Comparison of ENCODE assay signal across 11 cellular contexts in genomic region chr12:92029902-92030586, GRCh38.
DNase-seq lines count a peak whose midpoint lies in the region; ATAC-seq and TF ChIP-seq lines count a peak whose summit lies in the region.
"Had no signal": no experiment of that assay in that cellular context is flagged by ENCODE, and none has a peak within 500 bp of the region (broad histone marks: within the 10 kb centered on the region; RNA-seq: fewer than 3 reads in every experiment).

No MANE protein-coding gene starts in this region.

- intact Hi-C loops in mammary epithelial cell (cut with micrococcal nuclease): no loop called here
- intact Hi-C loops in A673 (cut with micrococcal nuclease; ENCODE audit: unreplicated experiment): loop anchor here (5.0 kb wide), 1 partner anchor 112 kb away; no protein-coding TSS in a partner anchor

- H4K20me1 ChIP-seq in BLaER1 (no peaks in the 10 kb centered on the region), mammary epithelial cell (ENCODE audit: insufficient read depth, low read length) (no peaks in the 10 kb centered on the region)

- H3K27me3 Mint-ChIP-seq in IgD-negative memory B cell: no peaks in the 10 kb centered on the region

- dilution Hi-C loops in mammary epithelial cell (cut with HindIII; ENCODE audit: low sequenced_read_pairs): loop anchor here (5.0 kb wide), 2 partner anchors 77 to 78 kb away; no protein-coding TSS in a partner anchor

- POLR2A ChIA-PET in A673 (lab: Charles Lee; ENCODE audit: low non-redundant PET): no interaction called here

- CTCF ChIA-PET in mammary epithelial cell (lab: Charles Lee; ENCODE audit: low non-redundant PET) (no interaction called here), A673 (lab: Charles Lee) (no interaction called here)

- in situ Hi-C loops in mammary epithelial cell (cut with MboI; ENCODE audit: low sequenced_read_pairs in 2 of 2): no loop called here

- H3K4me3 ChIP-seq in BLaER1 (no peak overlapping the region), mammary epithelial cell (replicated peaks in 1 of 3; ENCODE audit: insufficient read depth in 1 of 3, low read depth in 2 of 3, low read length in 3 of 3) (no peak overlapping the region), parathyroid adenoma (ENCODE audit: low read depth, low read length) (no peak overlapping the region), A673 (ENCODE audit: low read depth, low read length, poor library complexity, severe bottlenecking) (no peak overlapping the region)

- H2AFZ ChIP-seq in mammary epithelial cell (ENCODE audit: low read depth, low read length): peak overlapping the region; percentile 51
- peak overlapping the region; percentile 53 for H2AFZ ChIP-seq in parathyroid adenoma

- no peak for DNase-seq in mammary epithelial cell
- no peak for DNase-seq in A673 (ENCODE audit: low spot score)
- no peak for DNase-seq in NCI-H2171 treated with DMSO at 0.1 percent for 48 hours (lab: John Stamatoyannopoulos, UW)
- DNase-seq in NCI-H1105 (lab: John Stamatoyannopoulos, UW): no peak
- DNase-seq: hippocampal formation, NCI-H187 treated with DMSO at 0.1 percent for 48 hours, PC-3 had no signal

- H3K9me3 ChIP-seq in BLaER1 (no peaks in the 10 kb centered on the region), mammary epithelial cell (replicated peaks; ENCODE audit: insufficient read depth, low read length) (no peaks in the 10 kb centered on the region), parathyroid adenoma (ENCODE audit: control insufficient read depth, low read length) (no peaks in the 10 kb centered on the region), A673 (ENCODE audit: low read depth, low read length, poor library complexity, severe bottlenecking) (no peaks in the 10 kb centered on the region)

- peaks cover 2% of the 10 kb centered on the region for H3K36me3 Mint-ChIP-seq in IgD-negative memory B cell

- H3K27ac Mint-ChIP-seq in IgD-negative memory B cell: peak overlapping the region in 2 of 3 donors; percentile 4 to 11

- peaks cover 28 to 45% (median 30%) of the 10 kb centered on the region in 3 donors for H3K4me1 Mint-ChIP-seq in IgD-negative memory B cell

- no peak overlapping the region for H3K9ac ChIP-seq in BLaER1
- no peak overlapping the region for H3K9ac ChIP-seq in mammary epithelial cell (ENCODE audit: insufficient read depth, low read length)
- no peak overlapping the region for H3K9ac ChIP-seq in parathyroid adenoma

- no peaks in the 10 kb centered on the region for H3K9me3 Mint-ChIP-seq in IgD-negative memory B cell

- peak overlapping the region in 2 of 4 donors; percentile 65 to 86 for H3K4me3 Mint-ChIP-seq in IgD-negative memory B cell

- H3K4me2 ChIP-seq in BLaER1: peak overlapping the region; percentile 59
- no peak overlapping the region for H3K4me2 ChIP-seq in mammary epithelial cell (ENCODE audit: insufficient read depth, low read depth, low read length)
- no peak overlapping the region for H3K4me2 ChIP-seq in parathyroid adenoma (ENCODE audit: low read length)

- H3K27ac ChIP-seq in BLaER1 (peak overlapping the region; percentile 14; the same call in 1 of the 2 replicates), mammary epithelial cell (ENCODE audit: insufficient read depth, low read depth, low read length) (no peak overlapping the region), parathyroid adenoma (no peak overlapping the region), A673 (ENCODE audit: low read depth, low read length, poor library complexity, severe bottlenecking) (no peak overlapping the region)

- BruUV-seq in mammary epithelial cell (replicated peaks; lab: Mats Ljungman, UMichigan) (no TSS peak), A673 (replicated peaks; lab: Mats Ljungman, UMichigan) (no TSS peak)

- H3K79me2 ChIP-seq in mammary epithelial cell (ENCODE audit: insufficient read depth, low read length): no peaks in the 10 kb centered on the region
- H3K79me2 ChIP-seq in parathyroid adenoma: no peaks in the 10 kb centered on the region

- H3K36me3 ChIP-seq in BLaER1 (no peaks in the 10 kb centered on the region), mammary epithelial cell (ENCODE audit: insufficient read depth, low read length) (no peaks in the 10 kb centered on the region), parathyroid adenoma (ENCODE audit: control insufficient read depth, insufficient read depth, low read length) (no peaks in the 10 kb centered on the region), A673 (ENCODE audit: insufficient read depth, low read length, poor library complexity, severe bottlenecking) (no peaks in the 10 kb centered on the region)

- ATAC-seq in GM19328 (IDR thresholded peaks at IDR 0.05; ENCODE audit: unreplicated experiment): no peak
- ATAC-seq: PC-3 had no signal

- 100% methylated on average over 1 of the region's 3 CpGs for WGBS in mammary epithelial cell (ENCODE audit: low coverage, missing lambda C conversion rate)

- TF ChIP-seq CTCF in mammary epithelial cell (conservative IDR thresholded peaks at IDR 0.05 in 1 of 2, IDR thresholded peaks at IDR 0.05 in 1 of 2; ENCODE audit: extremely low read depth in 1 of 2, insufficient read depth in 1 of 2, low read depth in 1 of 2, low read length in 2 of 2) (no peak), parathyroid adenoma (IDR thresholded peaks at IDR 0.05) (no peak), A673 (conservative IDR thresholded peaks at IDR 0.05; ENCODE audit: low read depth, low read length) (no peak)

- no peaks in the 10 kb centered on the region for H3K27me3 ChIP-seq in BLaER1
- H3K27me3 ChIP-seq in mammary epithelial cell (ENCODE audit: insufficient read depth, low read length): no peaks in the 10 kb centered on the region
- no peaks in the 10 kb centered on the region for H3K27me3 ChIP-seq in parathyroid adenoma (ENCODE audit: control insufficient read depth, insufficient read depth, low read length)
- no peaks in the 10 kb centered on the region for H3K27me3 ChIP-seq in A673 (replicated peaks; ENCODE audit: insufficient read depth, low read depth, low read length, poor library complexity)

- H3K4me1 ChIP-seq in BLaER1 (peaks cover 55% of the 10 kb centered on the region), mammary epithelial cell (ENCODE audit: insufficient read depth, low read length) (peaks cover 29% of the 10 kb centered on the region), parathyroid adenoma (peaks cover 12% of the 10 kb centered on the region), A673 (ENCODE audit: insufficient read depth, low read length, poor library complexity, severe bottlenecking) (peaks cover 13% of the 10 kb centered on the region)
